In genomic region chr9:17731308-17731707, GRCh38 we compare ENCODE assay signal across 27 cellular contexts.
"Had no signal": no experiment of that assay in that cellular context is flagged by ENCODE, and none has a peak within 500 bp of the region (broad histone marks: within the 10 kb centered on the region; RNA-seq: fewer than 3 reads in every experiment).

No MANE protein-coding gene starts in this region.

- H3K4me3 ChIP-seq: body of pancreas, breast epithelium had no signal

- H3K9me3 ChIP-seq: body of pancreas had no signal

- ATAC-seq: activated CD4-positive, alpha-beta T cell treated with anti-CD3 and anti-CD28 coated beads for 36 hours; activated CD8-positive, alpha-beta memory T cell treated with anti-CD3 and anti-CD28 coated beads, Interleukin-2, amount 10 ng/mL, durations not matched to agents 7 days and 5 days; activated CD8-positive, alpha-beta T cell treated with anti-CD3 and anti-CD28 coated beads, Interleukin-2, amount 10 ng/mL, durations not matched to agents 7 days and 5 days; activated naive CD8-positive, alpha-beta T cell treated with anti-CD3 and anti-CD28 coated beads, Interleukin-2, amount 50 U/mL, for 24 hours; body of pancreas had no signal

- H3K36me3 ChIP-seq: brain microvascular endothelial cell, breast epithelium had no signal

- H3K4me1 ChIP-seq: body of pancreas, breast epithelium had no signal

- H3K27ac ChIP-seq: body of pancreas, brain microvascular endothelial cell, breast epithelium, VCaP had no signal

- DNase-seq: activated B cell treated with CpG ODN at 0.5 μM for 24 hours; activated CD4-positive, alpha-beta memory T cell treated with anti-CD3 and anti-CD28 coated beads, Interleukin-2, amount 10 ng/mL, durations not matched to agents 7 days and 5 days; activated CD4-positive, alpha-beta T cell treated with anti-CD3 and anti-CD28 coated beads for 1 hour; activated CD4-positive, alpha-beta T cell treated with anti-CD3 and anti-CD28 coated beads for 36 hours; activated CD4-positive, alpha-beta T cell treated with anti-CD3 and anti-CD28 coated beads for 48 hours; activated CD4-positive, alpha-beta T cell treated with anti-CD3 and anti-CD28 coated beads, Interleukin-2, amount 10 ng/mL, durations not matched to agents 7 days and 5 days; activated CD4-positive, alpha-beta T cell treated with anti-CD3 and anti-CD28 coated beads, Interleukin-2, amount 50 U/mL, for 48 hours; activated CD8-positive, alpha-beta memory T cell treated with anti-CD3 and anti-CD28 coated beads for 24 hours; activated CD8-positive, alpha-beta memory T cell treated with anti-CD3 and anti-CD28 coated beads, Interleukin-2, amount 10 ng/mL, durations not matched to agents 7 days and 5 days; activated CD8-positive, alpha-beta memory T cell treated with anti-CD3 and anti-CD28 coated beads, Interleukin-2, amount 50 U/mL, for 48 hours; activated CD8-positive, alpha-beta T cell treated with anti-CD3 and anti-CD28 coated beads, Interleukin-2, amount 10 ng/mL, durations not matched to agents 7 days and 5 days; activated effector memory CD4-positive, alpha-beta T cell treated with Interleukin-2 at 50 U/mL for 16 hours; activated gamma-delta T cell; activated naive CD4-positive, alpha-beta T cell treated with anti-CD3 and anti-CD28 coated beads, Interleukin-2, amount 10 ng/mL, durations not matched to agents 7 days and 5 days; activated naive CD4-positive, alpha-beta T cell treated with Interleukin-2 at 50 U/mL for 16 hours; activated naive CD8-positive, alpha-beta T cell treated with anti-CD3 and anti-CD28 coated beads, Interleukin-2, amount 10 ng/mL, durations not matched to agents 7 days and 5 days; activated naive CD8-positive, alpha-beta T cell treated with anti-CD3 and anti-CD28 coated beads, Interleukin-2, amount 50 U/mL, for 24 hours; activated T-cell treated with anti-CD3 and anti-CD28 coated beads, Interleukin-2, amount 50 U/mL, for 24 hours; activated T-cell treated with anti-CD3 and anti-CD28 coated beads, Interleukin-2, amount 50 U/mL, for 48 hours; body of pancreas; brain microvascular endothelial cell; central memory CD4-positive, alpha-beta T cell; T-helper 1 cell; T-helper 2 cell; T-helper 9 cell had no signal
